Comparison of ENCODE assay signal across 27 cellular contexts in genomic region chr12:90883456-90883855, GRCh38.
"Had no signal": no experiment of that assay in that cellular context is flagged by ENCODE, and none has a peak within 500 bp of the region (broad histone marks: within the 10 kb centered on the region; RNA-seq: fewer than 3 reads in every experiment).

No MANE protein-coding gene starts in this region.

- H3K36me3 ChIP-seq: stomach, suprapubic skin, thoracic aorta, thyroid gland, tibial artery, tibial nerve, transverse colon, upper lobe of left lung, upper lobe of right lung, uterus, vagina had no signal

- H3K27me3 ChIP-seq: stomach, suprapubic skin, testis, thyroid gland, tibial artery, tibial nerve, transverse colon, upper lobe of left lung, upper lobe of right lung, uterus, vagina had no signal

- H3K4me1 ChIP-seq: stomach, suprapubic skin, testis, thyroid gland, tibial artery, tibial nerve, transverse colon, upper lobe of left lung, upper lobe of right lung, uterus, vagina had no signal

- H3K4me3 ChIP-seq: stomach, suprapubic skin, thoracic aorta, thyroid gland, tibial artery, tibial nerve, transverse colon, upper lobe of left lung, upper lobe of right lung, uterus, vagina had no signal

- DNase-seq: stimulated activated CD4-positive, alpha-beta T cell treated with anti-CD3 and anti-CD28 coated beads, Interleukin-2, amount 100 ng/mL, for 48 hours; stimulated activated CD4-positive, alpha-beta T cell treated with anti-CD3 and anti-CD28 coated beads, Interleukin-4, amount 100 ng/mL, for 1 hour; stimulated activated CD4-positive, alpha-beta T cell treated with anti-CD3 and anti-CD28 coated beads, Interleukin-4, amount 100 ng/mL, for 24 hours; stimulated activated CD4-positive, alpha-beta T cell treated with anti-CD3 and anti-CD28 coated beads, Interleukin-4, amount 100 ng/mL, for 4 hours; stimulated activated CD8-positive, alpha-beta memory T cell treated with anti-CD3 and anti-CD28 coated beads, Interleukin-4, amount 100 ng/mL, for 48 hours; stimulated activated naive B cell treated with anti-CD40 and anti-IgM and Interleukin-4, amounts not matched to agents 10 μg/mL and 1 μg/mL and 100 μg/mL, for 72 hours; stimulated activated naive CD4-positive, alpha-beta T cell; stimulated activated naive CD4-positive, alpha-beta T cell treated with Interleukin-2 at 50 U/mL for 16 hours; stimulated activated naive CD8-positive, alpha-beta T cell treated with anti-CD3 and anti-CD28 coated beads, Interleukin-15, amount 100 ng/mL, for 72 hours; stimulated activated naive CD8-positive, alpha-beta T cell treated with anti-CD3 and anti-CD28 coated beads, Interleukin-15, Interleukin-2, amounts not matched to agents 100 U/mL and 50 U/mL, for 24 hours; stomach; substantia nigra; testis; thyroid gland; tibial artery; transverse colon; trophoblast cell; upper lobe of right lung; uterus had no signal

- ATAC-seq: stimulated activated effector memory CD8-positive, alpha-beta T cell treated with anti-CD3 and anti-CD28 coated beads, Interleukin-12 subunit alpha, Interleukin-12 subunit beta, amount 100 ng/mL, for 72 hours; stimulated activated memory B cell treated with anti-CD40 and anti-IgM and Interleukin-4, amounts not matched to agents 10 μg/mL and 1 μg/mL and 100 μg/mL, for 72 hours; stimulated activated naive B cell treated with anti-CD40 and anti-IgM and Interleukin-4, amounts not matched to agents 10 μg/mL and 1 μg/mL and 100 μg/mL, for 72 hours; stimulated activated naive CD8-positive, alpha-beta T cell treated with anti-CD3 and anti-CD28 coated beads, Interleukin-15, amount 100 ng/mL, for 72 hours; stimulated activated naive CD8-positive, alpha-beta T cell treated with anti-CD3 and anti-CD28 coated beads, Interleukin-15, Interleukin-2, amounts not matched to agents 100 U/mL and 50 U/mL, for 24 hours; upper lobe of right lung had no signal

- H3K27ac ChIP-seq: stomach, suprapubic skin, testis, thoracic aorta, thyroid gland, tibial artery, tibial nerve, transverse colon, upper lobe of left lung, upper lobe of right lung, uterus, vagina had no signal

- H3K9me3 ChIP-seq: stomach, suprapubic skin, testis, thoracic aorta, thyroid gland, tibial artery, tibial nerve, transverse colon, upper lobe of left lung, upper lobe of right lung, uterus, vagina had no signal

- FAIRE-seq: urothelium cell line had no signal
